8 cellular contexts compared by ENCODE assay signal in genomic region chr13:98542568-98543379, GRCh38. TPM values are rescaled to one million over a fixed set of nuclear protein-coding genes. Genes with fewer than 3 reads are reported as not detected.
DNase-seq lines count a peak whose midpoint lies in the region; ATAC-seq, FAIRE-seq and TF ChIP-seq lines count a peak whose summit lies in the region.

No MANE protein-coding gene starts in this region.

- H3K27me3 ChIP-seq in WERI-Rb-1 (ENCODE audit: insufficient read depth, low read depth, severe bottlenecking): no peaks in the 10 kb centered on the region

- no peak for TF ChIP-seq CTCF in brain (conservative IDR thresholded peaks at IDR 0.05)
- no peak for TF ChIP-seq CTCF in progenitor cell of endocrine pancreas (IDR thresholded peaks at IDR 0.05; ENCODE audit: unreplicated experiment)
- TF ChIP-seq CTCF in WERI-Rb-1 (IDR thresholded peaks at IDR 0.05; ENCODE audit: low read depth, low read length): no peak

- no peak for FAIRE-seq in urothelium cell line (lab: Jason Lieb, UNC)

- H3K36me3 Mint-ChIP-seq in brain (peaks cover 36% of the 10 kb centered on the region), progenitor cell of endocrine pancreas (ENCODE audit: insufficient read depth) (no peaks in the 10 kb centered on the region)

- H3K9me3 Mint-ChIP-seq in brain (peaks cover 0 to 6% (median 0%) of the 10 kb centered on the region in 5 experiments), progenitor cell of endocrine pancreas (ENCODE audit: low read depth) (no peaks in the 10 kb centered on the region)

- no peak overlapping the region for H3K4me3 ChIP-seq in WERI-Rb-1 (ENCODE audit: low read depth, low read length)

- peak overlapping the region in 4 of 5 experiments; percentile 52 to 88 (median 81) for H3K27ac Mint-ChIP-seq in brain
- H3K27ac Mint-ChIP-seq in progenitor cell of endocrine pancreas: peak overlapping the region; percentile 83

- H3K4me1 Mint-ChIP-seq in brain (peaks cover 85% of the 10 kb centered on the region), progenitor cell of endocrine pancreas (ENCODE audit: low read depth) (peaks cover 27% of the 10 kb centered on the region)

- peak; percentile 50 for ATAC-seq in HG03103 (IDR thresholded peaks at IDR 0.05; ENCODE audit: low read depth, unreplicated experiment)
- no peak for ATAC-seq in HG03196 (IDR thresholded peaks at IDR 0.05; ENCODE audit: unreplicated experiment)

- H3K27ac ChIP-seq in WERI-Rb-1: no peak overlapping the region

- peak; percentile 33 for DNase-seq in GM19238 (ENCODE audit: insufficient read length, low spot score)
- no peak for DNase-seq in progenitor cell of endocrine pancreas (ENCODE audit: low spot score, unreplicated experiment)
- DNase-seq in urothelium cell line (ENCODE audit: low spot score): no peak
- DNase-seq in OCI-M2 (lab: John Stamatoyannopoulos, UW; ENCODE audit: unreplicated experiment): no peak
- no peak for DNase-seq in WERI-Rb-1

- H3K9me3 ChIP-seq in WERI-Rb-1 (ENCODE audit: severe bottlenecking): no peaks in the 10 kb centered on the region

- H3K27me3 Mint-ChIP-seq in brain (peaks cover 4% of the 10 kb centered on the region), progenitor cell of endocrine pancreas (no peaks in the 10 kb centered on the region)

- H3K4me3 Mint-ChIP-seq in brain (peak overlapping the region in 1 of 5 experiments; percentile 68), progenitor cell of endocrine pancreas (ENCODE audit: low read depth) (no peak overlapping the region)

- peaks cover 7% of the 10 kb centered on the region; the same call in 1 of the 2 replicates for H3K36me3 ChIP-seq in WERI-Rb-1

RNA-seq across cellular contexts. Expression of gene STK24, which starts 34.1 kb away (rescaled TPM):
- polyA plus RNA-seq in brain (ENCODE audit: insufficient read depth, low read depth, low replicate concordance): 119 TPM
- 105 and 113 TPM in 2 replicates for total RNA-seq in progenitor cell of endocrine pancreas
